11 cellular contexts compared by ENCODE assay signal in genomic region chr12:56261503-56262230, GRCh38. TPM values are rescaled to one million over a fixed set of nuclear protein-coding genes. Genes with fewer than 3 reads are reported as not detected.
DNase-seq lines count a peak whose midpoint lies in the region; ATAC-seq and TF ChIP-seq lines count a peak whose summit lies in the region.
"Had no signal": no experiment of that assay in that cellular context is flagged by ENCODE, and none has a peak within 500 bp of the region (broad histone marks: within the 10 kb centered on the region; RNA-seq: fewer than 3 reads in every experiment).

No MANE protein-coding gene starts in this region.

- ATAC-seq in SK-N-SH treated with all-trans-retinoic acid at 6 μM for 48 hours (peak; percentile 62), GM21825 (IDR thresholded peaks at IDR 0.05; ENCODE audit: unreplicated experiment) (no peak), HG03378 (IDR thresholded peaks at IDR 0.05; ENCODE audit: unreplicated experiment) (no peak)
- ATAC-seq: heart right ventricle had no signal

- DNase-seq in HFF-Myc (ENCODE audit: extremely low read depth, low read depth) (peak; percentile 66), fibroblast of villous mesenchyme (ENCODE audit: low read depth) (peak; percentile 74), stromal cell of bone marrow (ENCODE audit: low read depth) (peak; percentile 24)
- no peak for DNase-seq in stimulated activated CD4-positive, alpha-beta T cell treated with anti-CD3 and anti-CD28 coated beads, Interleukin-15, amount 100 ng/mL, for 24 hours
- DNase-seq in activated naive CD4-positive, alpha-beta T cell (lab: John Stamatoyannopoulos, UW), result no peak
- DNase-seq: heart right ventricle; stimulated activated CD4-positive, alpha-beta T cell treated with anti-CD3 and anti-CD28 coated beads, Interleukin-2, amount 100 ng/mL, for 24 hours had no signal

- H3K4me3 ChIP-seq in HFF-Myc (replicated peaks; ENCODE audit: low read depth, low read length) (no peak overlapping the region), fibroblast of villous mesenchyme (ENCODE audit: low read depth, low read length) (no peak overlapping the region)
- H3K4me3 ChIP-seq: cardiac muscle cell, heart right ventricle had no signal

- TF ChIP-seq CTCF in HFF-Myc (IDR thresholded peaks at IDR 0.05; ENCODE audit: low read depth, low read length, missing control alignments) (no peak), fibroblast of villous mesenchyme (IDR thresholded peaks at IDR 0.05; ENCODE audit: insufficient read depth, low read depth, low read length) (no peak)

TF ChIP-seq in SK-N-SH treated with all-trans-retinoic acid at 6 μM for 48 hours, 23 proteins besides CTCF, POLR2A, EP300 and RAD21:
- TF ChIP-seq BACH2 (CRISPR knock-in tag; IDR thresholded peaks at IDR 0.05; ENCODE audit: borderline replicate concordance), result no peak
TF ChIP-seq in SK-N-SH treated with all-trans-retinoic acid at 6 μM for 48 hours: peak in this region for 0.

RNA-seq across cellular contexts. Expression of gene ANKRD52, which starts 3.5 kb away (rescaled TPM):
- 22.2 and 25.9 TPM in 2 replicates for total RNA-seq in fibroblast of villous mesenchyme

RNA-seq across cellular contexts. Expression of gene COQ10A, which starts 5.1 kb away (rescaled TPM):
- 9.0 and 12.5 TPM in 2 replicates for total RNA-seq in fibroblast of villous mesenchyme

RNA-seq across cellular contexts. Expression of gene SLC39A5, which starts 31.8 kb away (rescaled TPM):
- not detected in 2 replicates for total RNA-seq in fibroblast of villous mesenchyme
- total RNA-seq: cardiac muscle cell, heart right ventricle had no signal

RNA-seq across cellular contexts. Expression of gene NABP2, which starts 37.5 kb away (rescaled TPM):
- total RNA-seq in fibroblast of villous mesenchyme, result 23.3 and 28.0 TPM in 2 replicates

RNA-seq across cellular contexts. Expression of gene CS, which starts 38.5 kb away (rescaled TPM):
- total RNA-seq in fibroblast of villous mesenchyme, result 150 and 153 TPM in 2 replicates

Comparison
In these comparisons a context has a peak if more than half of its experiments do, and no peak if none do; other contexts are left out.
1. DNase-seq: peak in HFF-Myc (single experiment), fibroblast of villous mesenchyme (single experiment) and stromal cell of bone marrow (single experiment); none in stimulated activated CD4-positive, alpha-beta T cell treated with anti-CD3 and anti-CD28 coated beads, Interleukin-15, amount 100 ng/mL, for 24 hours (single experiment) and activated naive CD4-positive, alpha-beta T cell (0 of 4).